Comparison of ENCODE assay signal across 18 cellular contexts in genomic region chr20:62409086-62409853, GRCh38. TPM values are rescaled to one million over a fixed set of nuclear protein-coding genes. Genes with fewer than 3 reads are reported as not detected.
DNase-seq lines count a peak whose midpoint lies in the region; ATAC-seq and TF ChIP-seq lines count a peak whose summit lies in the region.
"Had no signal": no experiment of that assay in that cellular context is flagged by ENCODE, and none has a peak within 500 bp of the region (broad histone marks: within the 10 kb centered on the region; RNA-seq: fewer than 3 reads in every experiment).

No MANE protein-coding gene starts in this region.

- no peaks in the 10 kb centered on the region for H3K9me3 ChIP-seq in CD4-positive, alpha-beta T cell (ENCODE audit: control insufficient read depth, low read length)
- H3K9me3 ChIP-seq in spleen, result no peaks in the 10 kb centered on the region

- H3K4me3 ChIP-seq in rectal smooth muscle tissue (ENCODE audit: low read length) (peak overlapping the region; percentile 5), spleen (peak overlapping the region in 1 of 8 donors; percentile 49)
- H3K4me3 ChIP-seq: coronary artery had no signal

- H3K36me3 ChIP-seq in rectal smooth muscle tissue (ENCODE audit: control insufficient read depth, insufficient read depth, low read length), result no peaks in the 10 kb centered on the region
- H3K36me3 ChIP-seq in spleen, result no peaks in the 10 kb centered on the region

- H3K4me1 ChIP-seq in rectal smooth muscle tissue (ENCODE audit: control insufficient read depth, insufficient read depth, low read length) (peaks cover 16% of the 10 kb centered on the region), spleen (peaks cover 24 to 62% (median 50%) of the 10 kb centered on the region in 6 donors)

- 87 to 92% (median 91%) methylated on average over 9 to 12 of the region's 12 CpGs for WGBS in spleen, 5 donors

- H3K27ac ChIP-seq in CD4-positive, alpha-beta T cell (ENCODE audit: low read depth, low read length), result no peak overlapping the region
- H3K27ac ChIP-seq in rectal smooth muscle tissue (ENCODE audit: low read depth, low read length) (no peak overlapping the region), spleen (peak overlapping the region in 1 of 8 donors; percentile 9)
- H3K27ac ChIP-seq: coronary artery had no signal

- no peak overlapping the region for H3K27ac Mint-ChIP-seq in CD4-positive, alpha-beta T cell
- H3K27ac Mint-ChIP-seq in IgD-negative memory B cell, result peak overlapping the region in 2 of 3 donors; percentile 71 to 86
- H3K27ac Mint-ChIP-seq in brain, result peak overlapping the region in 2 of 5 experiments; percentile 50 to 72

- H3K9me3 Mint-ChIP-seq in CD4-positive, alpha-beta T cell, result no peaks in the 10 kb centered on the region
- no peaks in the 10 kb centered on the region for H3K9me3 Mint-ChIP-seq in IgD-negative memory B cell
- no peaks in the 10 kb centered on the region for H3K9me3 Mint-ChIP-seq in brain

- H3K27me3 Mint-ChIP-seq in CD4-positive, alpha-beta T cell, result no peaks in the 10 kb centered on the region
- H3K27me3 Mint-ChIP-seq in IgD-negative memory B cell (peaks cover 3% of the 10 kb centered on the region), brain (no peaks in the 10 kb centered on the region)

- no peak for TF ChIP-seq CTCF in CD4-positive, alpha-beta T cell (IDR thresholded peaks at IDR 0.05)
- TF ChIP-seq CTCF in brain (conservative IDR thresholded peaks at IDR 0.05) (no peak), spleen (IDR thresholded peaks at IDR 0.05 in 8 of 11, conservative IDR thresholded peaks at IDR 0.05 in 3 of 11) (no peak)

- CTCF ChIA-PET in CD4-positive, alpha-beta T cell (lab: Charles Lee), result interaction anchor here (1.5 kb wide), 1 partner anchor 27 kb away, joined by 9 read pairs; no protein-coding TSS in a partner anchor

- peaks cover 18% of the 10 kb centered on the region for H3K4me1 Mint-ChIP-seq in CD4-positive, alpha-beta T cell (ENCODE audit: low read depth)
- peaks cover 6 to 15% (median 9%) of the 10 kb centered on the region in 3 donors for H3K4me1 Mint-ChIP-seq in IgD-negative memory B cell
- peaks cover 32% of the 10 kb centered on the region for H3K4me1 Mint-ChIP-seq in brain

- no peaks in the 10 kb centered on the region for H3K27me3 ChIP-seq in CD4-positive, alpha-beta T cell (ENCODE audit: control insufficient read depth, insufficient read depth, low read length)
- H3K27me3 ChIP-seq in rectal smooth muscle tissue (ENCODE audit: control insufficient read depth, insufficient read depth, low read length), result no peaks in the 10 kb centered on the region
- H3K27me3 ChIP-seq in spleen (replicated peaks in 1 of 7), result peaks cover 0 to 1% (median 0%) of the 10 kb centered on the region in 7 donors

- H3K9ac ChIP-seq in rectal smooth muscle tissue (ENCODE audit: low read length), result no peak overlapping the region

- no peak for DNase-seq in CD4-positive, alpha-beta T cell
- DNase-seq in spleen (no peak), Ammon's horn (ENCODE audit: low spot score) (no peak)
- DNase-seq: HCEC 1CT; midbrain; NK-92 treated with Interleukin-12 subunit alpha and Interleukin-12 subunit beta, amount 100 ng/mL, for 24 hours had no signal

- POLR2A ChIA-PET in CD4-positive, alpha-beta T cell (lab: Charles Lee), result interaction anchor here (1.5 kb wide), 1 partner anchor 22 kb away, joined by 5 read pairs; the partner anchor contains the start of gene RPS21

- intact Hi-C loops in CD4-positive, alpha-beta T cell (cut with DNase I, micrococcal nuclease), result loop anchor here in 1 of 2 experiments (5.0 kb wide), 4 partner anchors 172 to 863 kb away; partner anchors contain the start of genes ARFGAP1, GID8, OSBPL2 and YTHDF1
- intact Hi-C loops in spleen (cut with DNase I; ENCODE audit: low total_unique reads), result no loop called here

- no peaks in the 10 kb centered on the region for H3K36me3 Mint-ChIP-seq in CD4-positive, alpha-beta T cell (ENCODE audit: low read depth)
- no peaks in the 10 kb centered on the region for H3K36me3 Mint-ChIP-seq in IgD-negative memory B cell
- no peaks in the 10 kb centered on the region for H3K36me3 Mint-ChIP-seq in brain

- TF ChIP-seq POLR2A in spleen (IDR thresholded peaks at IDR 0.05), result no peak

- peak overlapping the region; percentile 62 for H3K4me3 Mint-ChIP-seq in CD4-positive, alpha-beta T cell
- H3K4me3 Mint-ChIP-seq in IgD-negative memory B cell, result peak overlapping the region in 3 of 4 donors; percentile 38 to 74 (median 71)
- H3K4me3 Mint-ChIP-seq in brain, result peak overlapping the region in 4 of 5 experiments; percentile 23 to 31 (median 28)

- no peak for ATAC-seq in CD4-positive, alpha-beta T cell (ENCODE audit: poor library complexity)
- no peak for ATAC-seq in HG03095 (IDR thresholded peaks at IDR 0.05; ENCODE audit: unreplicated experiment)

RNA-seq across cellular contexts. Expression of gene CABLES2, which starts 2.2 kb away (rescaled TPM):
- 1 to 10 TPM; 4.4 TPM for total RNA-seq in CD4-positive, alpha-beta T cell
- polyA plus RNA-seq in IgD-negative memory B cell (1.1 TPM), brain (ENCODE audit: insufficient read depth, low read depth, low replicate concordance) (12.0 TPM), spleen (1 to 10 TPM; 2.0 to 2.7 (median 2.4) TPM)
- 1 to 10 TPM; 3.9 to 5.9 (median 4.1) TPM for total RNA-seq in spleen

RNA-seq across cellular contexts. Expression of gene RBBP8NL, which starts 18.1 kb away (rescaled TPM):
- total RNA-seq in CD4-positive, alpha-beta T cell, result not detected
- not detected for polyA plus RNA-seq in IgD-negative memory B cell
- polyA plus RNA-seq in brain (ENCODE audit: insufficient read depth, low read depth, low replicate concordance), result 0.92 TPM
- total RNA-seq in spleen, result not detected
- polyA plus RNA-seq in spleen, result under 1 TPM in 1 of 3 donors, not detected in 2; 0.03 TPM
- total RNA-seq: endothelial cell of umbilical vein; fibroblast of villous mesenchyme; osteocyte; skeletal muscle tissue; T-helper 1 cell treated with Interleukin-12 subunit alpha and Interleukin-12 subunit beta and Interleukin-4 antibody, amounts not matched to agents 30 ng/mL and 1 ng/mL, for 36 hours; temporal lobe had no signal
- polyA plus RNA-seq: BJ, endothelial cell of umbilical vein had no signal

RNA-seq across cellular contexts. Expression of gene RPS21, which starts 22.4 kb away (rescaled TPM):
- total RNA-seq in CD4-positive, alpha-beta T cell, result 1,000 to 10,000 TPM; 3,015 to 3,210 TPM
- polyA plus RNA-seq in IgD-negative memory B cell, result 3,148 TPM
- polyA plus RNA-seq in brain (ENCODE audit: insufficient read depth, low read depth, low replicate concordance), result 5,928 TPM
- total RNA-seq in spleen, result 1,000 to 10,000 TPM; 1,168 to 3,909 (median 1,666) TPM
- polyA plus RNA-seq in spleen, result over 10,000 TPM in 2 of 3 donors, 1,000 to 10,000 TPM in 1; 9,792 to 11,722 (median 10,372) TPM

RNA-seq across cellular contexts. Expression of gene LAMA5, which starts 42.2 kb away (rescaled TPM):
- under 1 TPM; 0.16 to 0.78 TPM for total RNA-seq in CD4-positive, alpha-beta T cell
- polyA plus RNA-seq in IgD-negative memory B cell (10.1 TPM), brain (ENCODE audit: insufficient read depth, low read depth, low replicate concordance) (17.5 TPM), spleen (100 to 1,000 TPM in 2 of 3 donors, 10 to 100 TPM in 1; 46.5 to 266 (median 128) TPM)
- 100 to 1,000 TPM in 4 of 7 donors, 10 to 100 TPM in 3; 69.8 to 203 (median 108) TPM for total RNA-seq in spleen
